In the genomic region with DNA sequence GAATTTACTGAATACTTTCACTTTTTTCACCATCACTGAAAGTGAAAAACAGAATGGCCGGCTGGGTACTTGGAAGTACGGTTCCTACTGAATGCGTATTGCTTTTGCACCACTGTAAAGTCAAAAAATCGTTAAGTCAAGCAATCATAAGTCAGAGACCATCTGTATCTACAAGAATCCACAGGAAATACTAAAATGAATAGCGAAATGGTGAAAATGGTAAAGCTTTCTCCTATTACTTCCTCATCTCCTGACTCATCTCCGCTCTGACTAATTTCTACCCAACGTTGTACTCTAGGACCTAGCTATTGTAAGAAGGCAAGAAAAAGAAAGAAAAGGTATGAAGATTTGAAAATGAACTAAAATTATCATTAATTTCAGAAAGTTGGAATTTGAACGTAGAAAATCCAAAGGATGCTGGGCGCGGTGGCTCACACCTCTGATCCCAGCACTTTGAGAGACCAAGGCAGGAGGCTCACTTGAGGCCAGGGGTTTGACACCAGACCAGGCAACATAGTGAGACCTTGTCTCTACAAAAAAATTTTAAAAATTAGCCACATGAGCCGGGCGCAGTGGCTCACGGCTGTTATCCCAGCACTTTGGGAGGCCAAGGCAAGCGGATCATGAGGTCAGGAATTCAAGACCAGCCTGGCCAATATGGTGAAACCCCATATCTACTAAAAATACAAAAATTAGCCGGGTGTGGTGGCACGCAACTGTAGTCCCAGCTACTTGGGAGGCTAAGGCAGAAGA, we compare ENCODE assay signal across 9 cellular contexts. TPM values are rescaled to one million over a fixed set of nuclear protein-coding genes. Genes with fewer than 3 reads are reported as not detected.
DNase-seq lines count a peak whose midpoint lies in the region; ATAC-seq, FAIRE-seq and TF ChIP-seq lines count a peak whose summit lies in the region.
"Had no signal": no experiment of that assay in that cellular context is flagged by ENCODE, and none has a peak within 500 bp of the region (broad histone marks: within the 10 kb centered on the region; RNA-seq: fewer than 3 reads in every experiment).

No MANE protein-coding gene starts in this region.

- no peaks in the 10 kb centered on the region for H3K36me3 ChIP-seq in mesenchymal stem cell (ENCODE audit: control insufficient read depth in 1 of 2, insufficient read depth in 2 of 2, low read depth in 1 of 2, low read length in 2 of 2)
- H3K36me3 ChIP-seq: prostate gland had no signal

- H3K27ac ChIP-seq in mesenchymal stem cell (ENCODE audit: low read length, poor library complexity, severe bottlenecking), result peak overlapping the region; percentile 100
- H3K27ac ChIP-seq: prostate gland had no signal

- 80% methylated on average over 13 of the region's 16 CpGs for WGBS in mesenchymal stem cell

- peaks cover 16% of the 10 kb centered on the region for H3K4me1 ChIP-seq in mesenchymal stem cell (ENCODE audit: control insufficient read depth, insufficient read depth, low read depth, low read length)

- H3K79me1 ChIP-seq in mesenchymal stem cell (replicated peaks; ENCODE audit: low read length, poor library complexity, severe bottlenecking), result no peaks in the 10 kb centered on the region

- H3K4me3 ChIP-seq in GM12864 (ENCODE audit: low read depth, low read length) (peak overlapping the region; percentile 9; the same call in 1 of the 2 replicates), mesenchymal stem cell (ENCODE audit: insufficient read depth in 1 of 2, low read depth in 1 of 2, low read length in 2 of 2) (no peak overlapping the region)
- H3K4me3 ChIP-seq: prostate gland had no signal

- peaks cover 58% of the 10 kb centered on the region for H3K4me1 Mint-ChIP-seq in activated CD4-positive, alpha-beta memory T cell treated with anti-CD3 and anti-CD28 coated beads, Interleukin-2, amount 10 ng/mL, durations not matched to agents 7 days and 5 days

- H3K9me3 ChIP-seq in mesenchymal stem cell (ENCODE audit: control insufficient read depth, low read length), result no peaks in the 10 kb centered on the region
- H3K9me3 ChIP-seq: prostate gland had no signal

- POLR2A ChIA-PET in activated CD4-positive, alpha-beta memory T cell treated with anti-CD3 and anti-CD28 coated beads, Interleukin-2, amount 10 ng/mL, durations not matched to agents 7 days and 5 days (lab: Charles Lee), result interaction anchor here (0.7 to 3.6 kb wide), 10 partner anchors 9 to 275 kb away, joined by 3 to 18 read pairs (median 4); partner anchors contain the start of gene BRF1

- H3K9me3 Mint-ChIP-seq in activated CD4-positive, alpha-beta memory T cell treated with anti-CD3 and anti-CD28 coated beads, Interleukin-2, amount 10 ng/mL, durations not matched to agents 7 days and 5 days, result peaks cover 2% of the 10 kb centered on the region

- H2AK5ac ChIP-seq in mesenchymal stem cell (ENCODE audit: low read length, severe bottlenecking), result peak overlapping the region; percentile 98

- H3K27me3 Mint-ChIP-seq in activated CD4-positive, alpha-beta memory T cell treated with anti-CD3 and anti-CD28 coated beads, Interleukin-2, amount 10 ng/mL, durations not matched to agents 7 days and 5 days, result no peaks in the 10 kb centered on the region

- H3K27ac Mint-ChIP-seq in activated CD4-positive, alpha-beta memory T cell treated with anti-CD3 and anti-CD28 coated beads, Interleukin-2, amount 10 ng/mL, durations not matched to agents 7 days and 5 days, result peak overlapping the region; percentile 90

- H2BK15ac ChIP-seq in mesenchymal stem cell (ENCODE audit: low read depth, poor library complexity, severe bottlenecking), result peak overlapping the region; percentile 23

- H3K18ac ChIP-seq in mesenchymal stem cell (ENCODE audit: low read depth in 1 of 2, low read length in 2 of 2), result peak overlapping the region in 1 of 2 experiments; percentile 43

- CTCF ChIA-PET in activated CD4-positive, alpha-beta memory T cell treated with anti-CD3 and anti-CD28 coated beads, Interleukin-2, amount 10 ng/mL, durations not matched to agents 7 days and 5 days (lab: Charles Lee), result interaction anchor here (0.6 to 3.4 kb wide), 5 partner anchors 9 to 64 kb away, joined by 3 to 36 read pairs (median 5); partner anchors contain the start of gene CLBA1

- H3K36me3 Mint-ChIP-seq in activated CD4-positive, alpha-beta memory T cell treated with anti-CD3 and anti-CD28 coated beads, Interleukin-2, amount 10 ng/mL, durations not matched to agents 7 days and 5 days (ENCODE audit: low read depth), result peaks cover 17% of the 10 kb centered on the region

- H3K14ac ChIP-seq in mesenchymal stem cell (ENCODE audit: low read length in 2 of 2), result no peak overlapping the region

- no peak overlapping the region for H4K91ac ChIP-seq in mesenchymal stem cell (ENCODE audit: low read length)

- no peak overlapping the region for H2BK12ac ChIP-seq in mesenchymal stem cell (ENCODE audit: low read length in 2 of 2)

- no peak overlapping the region for H2AFZ ChIP-seq in mesenchymal stem cell (ENCODE audit: low read depth, low read length)

- peak overlapping the region in 1 of 2 experiments; percentile 19 for H3K4ac ChIP-seq in mesenchymal stem cell (ENCODE audit: low read depth in 1 of 2, low read length in 2 of 2)

- no peak for ATAC-seq in GM19023 (IDR thresholded peaks at IDR 0.05; ENCODE audit: unreplicated experiment)
- no peak for ATAC-seq in GM21619 (IDR thresholded peaks at IDR 0.05; ENCODE audit: unreplicated experiment)

- no peaks in the 10 kb centered on the region for H3K27me3 ChIP-seq in mesenchymal stem cell (ENCODE audit: control insufficient read depth in 1 of 2, insufficient read depth in 1 of 2, low read length in 2 of 2)

- no peak overlapping the region for H3K23ac ChIP-seq in mesenchymal stem cell (ENCODE audit: low read length in 2 of 2)

- peak; percentile 83 for DNase-seq in GM12864 (ENCODE audit: low read depth)
- peak; percentile 46 for DNase-seq in HTR-8/SVneo (ENCODE audit: insufficient read length, low spot score)
- no peak for DNase-seq in activated CD4-positive, alpha-beta memory T cell treated with anti-CD3 and anti-CD28 coated beads, Interleukin-2, amount 10 ng/mL, durations not matched to agents 7 days and 5 days
- peak; percentile 65 for DNase-seq in mesenchymal stem cell
- no peak for DNase-seq in NCI-H1105 (lab: John Stamatoyannopoulos, UW)
- no peak for DNase-seq in GM19240 (ENCODE audit: insufficient read length, low spot score)

- no peak for TF ChIP-seq CTCF in GM12864 (IDR thresholded peaks at IDR 0.05; ENCODE audit: low read depth, low read length, missing control alignments)

- peak overlapping the region; percentile 34 for H2BK5ac ChIP-seq in mesenchymal stem cell (ENCODE audit: low read depth, low read length, poor library complexity, severe bottlenecking)

- no peak overlapping the region for H2BK120ac ChIP-seq in mesenchymal stem cell (ENCODE audit: low read depth, low read length)

- no peak overlapping the region for H4K8ac ChIP-seq in mesenchymal stem cell (ENCODE audit: low read length)

- H3K4me3 Mint-ChIP-seq in activated CD4-positive, alpha-beta memory T cell treated with anti-CD3 and anti-CD28 coated beads, Interleukin-2, amount 10 ng/mL, durations not matched to agents 7 days and 5 days, result peak overlapping the region; percentile 52

- no peak overlapping the region for H3K4me2 ChIP-seq in mesenchymal stem cell (ENCODE audit: low read length, poor library complexity, severe bottlenecking)

- H3K9ac ChIP-seq in mesenchymal stem cell (ENCODE audit: low read length), result no peak overlapping the region

- no peak for FAIRE-seq in HTR-8/SVneo (lab: Jason Lieb, UNC)

RNA-seq across cellular contexts. Expression of gene CDCA4, which starts 5.3 kb away (rescaled TPM):
- total RNA-seq in activated CD4-positive, alpha-beta memory T cell treated with anti-CD3 and anti-CD28 coated beads, Interleukin-2, amount 10 ng/mL, durations not matched to agents 7 days and 5 days, result 10 to 100 TPM; 57.1 to 57.5 TPM
- 8.8 TPM for polyA plus RNA-seq in mesenchymal stem cell (2013, experiment 1 of 2)
- polyA plus RNA-seq in mesenchymal stem cell (2013, experiment 2 of 2), result 8.9 TPM

RNA-seq across cellular contexts. Expression of gene GPR132, which starts 39.0 kb away (rescaled TPM):
- total RNA-seq in activated CD4-positive, alpha-beta memory T cell treated with anti-CD3 and anti-CD28 coated beads, Interleukin-2, amount 10 ng/mL, durations not matched to agents 7 days and 5 days, result 10 to 100 TPM; 51.2 to 51.4 TPM
- 0.03 TPM for polyA plus RNA-seq in mesenchymal stem cell (2013, experiment 1 of 2)
- polyA plus RNA-seq in mesenchymal stem cell (2013, experiment 2 of 2), result 0.01 TPM

RNA-seq across cellular contexts. Expression of gene CLBA1, which starts 40.6 kb away (rescaled TPM):
- total RNA-seq in activated CD4-positive, alpha-beta memory T cell treated with anti-CD3 and anti-CD28 coated beads, Interleukin-2, amount 10 ng/mL, durations not matched to agents 7 days and 5 days, result under 1 TPM; 0.38 to 0.68 TPM
- polyA plus RNA-seq in mesenchymal stem cell (2013, experiment 1 of 2), result 5.1 TPM
- polyA plus RNA-seq in mesenchymal stem cell (2013, experiment 2 of 2), result 5.4 TPM

RNA-seq across cellular contexts. Expression of gene AHNAK2, which starts 48.0 kb away (rescaled TPM):
- total RNA-seq in activated CD4-positive, alpha-beta memory T cell treated with anti-CD3 and anti-CD28 coated beads, Interleukin-2, amount 10 ng/mL, durations not matched to agents 7 days and 5 days, result not detected
- 21.6 TPM for polyA plus RNA-seq in mesenchymal stem cell (2013, experiment 1 of 2)
- 19.4 TPM for polyA plus RNA-seq in mesenchymal stem cell (2013, experiment 2 of 2)

Comparison
In these comparisons a context has a peak if more than half of its experiments do, and no peak if none do; other contexts are left out.
1. DNase-seq: peak in GM12864 (single experiment), HTR-8/SVneo (single experiment) and mesenchymal stem cell (single experiment); none in activated CD4-positive, alpha-beta memory T cell treated with anti-CD3 and anti-CD28 coated beads, Interleukin-2, amount 10 ng/mL, durations not matched to agents 7 days and 5 days (single experiment), NCI-H1105 (single experiment) and GM19240 (single experiment).